8 cellular contexts compared by ENCODE assay signal in the genomic region with DNA sequence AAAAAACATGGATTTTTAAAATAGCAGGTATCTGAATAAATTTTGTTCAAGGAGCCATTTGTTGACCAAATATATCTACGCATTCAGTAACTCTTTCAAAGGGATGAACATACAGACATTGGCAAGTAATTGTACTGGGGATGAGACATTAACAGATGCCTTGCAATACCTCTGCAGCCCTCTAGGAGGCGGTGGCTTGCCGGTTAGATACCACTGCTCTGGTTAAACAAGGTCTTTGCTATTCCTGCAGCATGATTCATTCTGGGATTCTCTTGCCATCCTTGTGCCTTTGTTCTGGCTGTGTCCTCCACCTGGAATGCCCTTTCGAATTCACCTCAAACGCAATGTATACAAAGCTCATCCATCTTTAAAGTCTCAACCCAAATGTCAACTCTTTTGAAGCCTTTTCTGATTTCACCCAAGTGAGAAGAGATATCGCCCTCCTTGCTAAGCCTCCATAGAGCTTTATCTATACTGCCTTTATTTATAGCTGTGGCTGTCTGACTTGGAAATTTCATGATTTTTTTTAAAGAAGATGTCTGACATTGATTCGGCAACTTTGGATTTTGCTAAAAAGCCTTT.
DNase-seq lines count a peak whose midpoint lies in the region; ATAC-seq and TF ChIP-seq lines count a peak whose summit lies in the region.

No MANE protein-coding gene starts in this region.

- DNase-seq in A673 (ENCODE audit: low spot score) (peak; percentile 22), GM12864 (ENCODE audit: low read depth) (peak; percentile 8), OCI-LY7 (ENCODE audit: low spot score) (peak; percentile 25), fibroblast of lung (ENCODE audit: low read depth in 2 of 2) (no peak), midbrain (lab: John Stamatoyannopoulos, UW) (no peak)

- H3K36me3 ChIP-seq in A673 (ENCODE audit: insufficient read depth, low read length, poor library complexity, severe bottlenecking) (no peaks in the 10 kb centered on the region), OCI-LY7 (ENCODE audit: insufficient read depth, low read length) (no peaks in the 10 kb centered on the region), fibroblast of lung (ENCODE audit: control insufficient read depth, insufficient read depth, low read length) (no peaks in the 10 kb centered on the region)

- H3K4me3 ChIP-seq in A673 (ENCODE audit: low read depth, low read length, poor library complexity, severe bottlenecking): no peak overlapping the region
- H3K4me3 ChIP-seq in GM12864 (ENCODE audit: low read depth, low read length): no peak overlapping the region
- H3K4me3 ChIP-seq in OCI-LY7 (ENCODE audit: low read depth, low read length, poor library complexity, severe bottlenecking): no peak overlapping the region
- no peak overlapping the region for H3K4me3 ChIP-seq in fibroblast of lung (replicated peaks in 1 of 4; ENCODE audit: control extremely low read depth in 1 of 4, insufficient read depth in 1 of 4, low read depth in 3 of 4, low read length in 4 of 4)

- H2AFZ ChIP-seq in OCI-LY7 (ENCODE audit: low read length): no peak overlapping the region
- H2AFZ ChIP-seq in fibroblast of lung (ENCODE audit: low read length): no peak overlapping the region

- POLR2A ChIA-PET in A673 (lab: Charles Lee; ENCODE audit: low non-redundant PET) (no interaction called here), OCI-LY7 (lab: Charles Lee) (no interaction called here)

- no peaks in the 10 kb centered on the region for H4K20me1 ChIP-seq in OCI-LY7 (ENCODE audit: insufficient read depth, low read length)
- no peaks in the 10 kb centered on the region for H4K20me1 ChIP-seq in fibroblast of lung (ENCODE audit: control insufficient read depth, extremely low read depth, insufficient read depth, low read length)

- peaks cover 4% of the 10 kb centered on the region for H3K27me3 ChIP-seq in A673 (replicated peaks; ENCODE audit: insufficient read depth, low read depth, low read length, poor library complexity)
- H3K27me3 ChIP-seq in fibroblast of lung (ENCODE audit: control insufficient read depth, insufficient read depth, low read length): no peaks in the 10 kb centered on the region

- H3K79me2 ChIP-seq in OCI-LY7 (ENCODE audit: insufficient read depth, low read depth, low read length): no peaks in the 10 kb centered on the region
- no peaks in the 10 kb centered on the region for H3K79me2 ChIP-seq in fibroblast of lung (ENCODE audit: control insufficient read depth, insufficient read depth, low read length)

- H3K27ac ChIP-seq in A673 (ENCODE audit: low read depth, low read length, poor library complexity, severe bottlenecking) (no peak overlapping the region), OCI-LY7 (ENCODE audit: low read depth, low read length, poor library complexity, severe bottlenecking) (no peak overlapping the region), fibroblast of lung (ENCODE audit: insufficient read depth, low read length) (no peak overlapping the region)

- H3K4me1 ChIP-seq in A673 (ENCODE audit: insufficient read depth, low read length, poor library complexity, severe bottlenecking) (no peaks in the 10 kb centered on the region), OCI-LY7 (ENCODE audit: insufficient read depth, low read length, poor library complexity, severe bottlenecking) (no peaks in the 10 kb centered on the region), fibroblast of lung (ENCODE audit: control insufficient read depth, extremely low read depth, insufficient read depth, low read length) (no peaks in the 10 kb centered on the region)

- BruUV-seq in A673 (replicated peaks; lab: Mats Ljungman, UMichigan): no TSS peak
- BruUV-seq in OCI-LY7 (replicated peaks; lab: Mats Ljungman, UMichigan): no TSS peak

- intact Hi-C loops in A673 (cut with micrococcal nuclease; ENCODE audit: unreplicated experiment) (loop anchor here (2.0 kb wide), 1 partner anchor 186 kb away; no protein-coding TSS in a partner anchor), OCI-LY7 (cut with micrococcal nuclease; ENCODE audit: unreplicated experiment) (no loop called here)

- TF ChIP-seq CTCF in A673 (conservative IDR thresholded peaks at IDR 0.05; ENCODE audit: low read depth, low read length) (peak; percentile 78), GM12864 (IDR thresholded peaks at IDR 0.05; ENCODE audit: low read depth, low read length, missing control alignments) (peak; percentile 96), OCI-LY7 (conservative IDR thresholded peaks at IDR 0.05; ENCODE audit: low read length) (peak; percentile 83), fibroblast of lung (conservative IDR thresholded peaks at IDR 0.05 in 1 of 2, IDR thresholded peaks at IDR 0.05 in 1 of 2; ENCODE audit: low read depth in 1 of 2, low read length in 2 of 2) (peak; percentile 27 to 52)

- no peak overlapping the region for H3K9ac ChIP-seq in fibroblast of lung (ENCODE audit: insufficient read depth, low read length)

- CTCF ChIA-PET in A673 (lab: Charles Lee): no interaction called here
- CTCF ChIA-PET in OCI-LY7 (lab: Charles Lee; ENCODE audit: unreplicated experiment): no interaction called here

- H3K9me2 ChIP-seq in OCI-LY7 (ENCODE audit: insufficient read depth, low read length): no peaks in the 10 kb centered on the region

- H3K9me3 ChIP-seq in A673 (ENCODE audit: low read depth, low read length, poor library complexity, severe bottlenecking) (no peaks in the 10 kb centered on the region), OCI-LY7 (ENCODE audit: low read length) (no peaks in the 10 kb centered on the region), fibroblast of lung (ENCODE audit: control insufficient read depth, insufficient read depth, low read depth, low read length) (no peaks in the 10 kb centered on the region)

- ATAC-seq in GM21367 (IDR thresholded peaks at IDR 0.05; ENCODE audit: unreplicated experiment) (no peak), GM21526 (IDR thresholded peaks at IDR 0.05; ENCODE audit: low FRiP score, unreplicated experiment) (no peak), HG03457 (IDR thresholded peaks at IDR 0.05; ENCODE audit: unreplicated experiment) (no peak)

- H3K4me2 ChIP-seq in OCI-LY7 (ENCODE audit: low read length): no peak overlapping the region
- H3K4me2 ChIP-seq in fibroblast of lung (ENCODE audit: extremely low read depth, insufficient read depth, low read length): no peak overlapping the region

Comparison
In these comparisons a context has a peak if more than half of its experiments do, and no peak if none do; other contexts are left out.
1. DNase-seq: peak in A673 (single experiment), GM12864 (single experiment) and OCI-LY7 (single experiment); none in fibroblast of lung (0 of 2) and midbrain (single experiment).
2. CTCF ChIP-seq: peak in every context shown above with its lines; median percentile 96 in GM12864; 83 in OCI-LY7; 78 in A673; 40 in fibroblast of lung.